Comparison of ENCODE assay signal across 12 cellular contexts in the genomic region with DNA sequence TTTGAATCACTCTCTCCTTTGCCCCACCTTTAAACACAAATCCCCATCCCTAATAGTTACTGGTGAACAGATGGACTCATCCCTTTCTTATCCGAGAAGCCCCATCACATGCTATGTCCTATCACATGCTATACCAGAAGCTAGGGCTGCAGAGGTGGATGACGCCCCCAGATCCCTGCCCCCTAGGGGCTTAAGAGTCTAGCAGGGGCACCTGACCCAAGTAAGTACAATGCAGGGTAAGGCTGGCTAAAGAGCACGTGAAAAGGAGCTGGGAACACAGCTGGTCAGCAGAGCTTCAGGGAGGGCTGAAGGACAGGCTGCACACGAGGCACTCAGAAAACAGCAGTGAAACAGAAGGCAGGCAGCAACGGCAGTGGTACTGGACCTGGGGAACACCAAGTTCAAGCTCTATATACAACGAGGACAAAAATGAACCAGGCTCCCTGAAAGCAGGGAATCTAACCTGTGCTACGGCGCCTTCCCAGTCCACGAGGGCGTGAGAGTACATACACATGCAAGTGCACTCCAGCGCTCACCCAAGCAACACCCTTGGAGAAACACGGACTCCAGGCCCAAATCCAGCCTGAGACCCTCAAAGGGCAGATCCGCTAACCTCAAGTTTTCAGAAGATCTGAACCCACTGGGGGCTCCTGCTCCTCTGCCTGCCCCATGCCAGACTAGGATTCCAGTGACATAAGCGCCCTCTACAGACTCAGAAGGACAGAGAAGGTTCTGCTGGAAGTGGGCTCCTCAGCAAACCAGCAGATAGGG. TPM values are rescaled to one million over a fixed set of nuclear protein-coding genes. Genes with fewer than 3 reads are reported as not detected.
A peak's percentile ranks its signal among the peaks of the same experiment; 100 is the strongest.
DNase-seq lines count a peak whose midpoint lies in the region; ATAC-seq and TF ChIP-seq lines count a peak whose summit lies in the region.
"Had no signal": no experiment of that assay in that cellular context is flagged by ENCODE, and none has a peak within 500 bp of the region (broad histone marks: within the 10 kb centered on the region; RNA-seq: fewer than 3 reads in every experiment).

No MANE protein-coding gene starts in this region.

- no peaks in the 10 kb centered on the region for H3K9me3 Mint-ChIP-seq in brain
- no peaks in the 10 kb centered on the region for H3K9me3 Mint-ChIP-seq in naive thymus-derived CD8-positive, alpha-beta T cell
- H3K9me3 Mint-ChIP-seq: T-helper 1 cell treated with Interleukin-12 subunit alpha and Interleukin-12 subunit beta and Interleukin-4 antibody, amounts not matched to agents 30 μg/mL and 1 μg/mL, for 36 hours had no signal

- TF ChIP-seq CTCF in LNCaP clone FGC (IDR thresholded peaks at IDR 0.05; ENCODE audit: control insufficient read depth, extremely low read depth, insufficient read depth) (peak; percentile 25; the same call in 1 of the 2 replicates), brain (conservative IDR thresholded peaks at IDR 0.05) (no peak)

- no peak overlapping the region for H3K4me3 ChIP-seq in LNCaP clone FGC (ENCODE audit: low read depth, low read length)
- H3K4me3 ChIP-seq: heart left ventricle had no signal

- POLR2A ChIA-PET in naive thymus-derived CD8-positive, alpha-beta T cell (lab: Charles Lee) = no interaction called here

- DNase-seq in DMS 273 (lab: John Stamatoyannopoulos, UW; ENCODE audit: unreplicated experiment) = peak; percentile 29
- DNase-seq in DMS 273 treated with DMSO at 0.1 percent for 48 hours (lab: John Stamatoyannopoulos, UW) = no peak
- DNase-seq in LNCaP clone FGC (ENCODE audit: low read depth) = no peak
- DNase-seq in naive thymus-derived CD8-positive, alpha-beta T cell = no peak
- DNase-seq in globus pallidus (ENCODE audit: low spot score) = no peak
- no peak for DNase-seq in DMS114 treated with DMSO at 0.1 percent for 48 hours (lab: John Stamatoyannopoulos, UW; ENCODE audit: unreplicated experiment)
- DNase-seq in HK-2 (ENCODE audit: unreplicated experiment) = no peak
- DNase-seq: anterior cingulate cortex, heart left ventricle, NCI-H1436 treated with DMSO at 0.1 percent for 48 hours had no signal

- H3K27ac Mint-ChIP-seq in brain = peak overlapping the region in 4 of 5 experiments; percentile 38 to 87 (median 61)
- peak overlapping the region; percentile 12 to 91 (median 70) for H3K27ac Mint-ChIP-seq in naive thymus-derived CD8-positive, alpha-beta T cell
- H3K27ac Mint-ChIP-seq: T-helper 1 cell treated with Interleukin-12 subunit alpha and Interleukin-12 subunit beta and Interleukin-4 antibody, amounts not matched to agents 30 μg/mL and 1 μg/mL, for 36 hours had no signal

- H3K4me1 Mint-ChIP-seq in brain = peaks cover 55% of the 10 kb centered on the region
- H3K4me1 Mint-ChIP-seq in naive thymus-derived CD8-positive, alpha-beta T cell = peaks cover 24 to 55% (median 43%) of the 10 kb centered on the region in 4 donors

- H3K36me3 Mint-ChIP-seq in brain = peaks cover 33% of the 10 kb centered on the region
- peaks cover 0 to 45% (median 4%) of the 10 kb centered on the region in 3 donors for H3K36me3 Mint-ChIP-seq in naive thymus-derived CD8-positive, alpha-beta T cell

- no peak overlapping the region for H3K4me3 Mint-ChIP-seq in brain
- H3K4me3 Mint-ChIP-seq in naive thymus-derived CD8-positive, alpha-beta T cell = peak overlapping the region in 2 of 10 donors; percentile 19 to 22
- H3K4me3 Mint-ChIP-seq: T-helper 1 cell treated with Interleukin-12 subunit alpha and Interleukin-12 subunit beta and Interleukin-4 antibody, amounts not matched to agents 30 μg/mL and 1 μg/mL, for 36 hours had no signal

- no peak for ATAC-seq in naive thymus-derived CD8-positive, alpha-beta T cell

- H3K27me3 Mint-ChIP-seq in brain = peaks cover 4% of the 10 kb centered on the region
- H3K27me3 Mint-ChIP-seq in naive thymus-derived CD8-positive, alpha-beta T cell = no peaks in the 10 kb centered on the region

RNA-seq across cellular contexts. Expression of gene PSMB7, which starts 57.5 kb away (rescaled TPM):
- 525 TPM for polyA plus RNA-seq in brain (ENCODE audit: insufficient read depth, low read depth, low replicate concordance)
- 10 to 100 TPM; 63.6 to 65.6 TPM for total RNA-seq in naive thymus-derived CD8-positive, alpha-beta T cell
- polyA plus RNA-seq in naive thymus-derived CD8-positive, alpha-beta T cell = 100 to 1,000 TPM; 173 to 187 (median 175) TPM
